ENCODE assay signal across 11 cellular contexts in the genomic region with DNA sequence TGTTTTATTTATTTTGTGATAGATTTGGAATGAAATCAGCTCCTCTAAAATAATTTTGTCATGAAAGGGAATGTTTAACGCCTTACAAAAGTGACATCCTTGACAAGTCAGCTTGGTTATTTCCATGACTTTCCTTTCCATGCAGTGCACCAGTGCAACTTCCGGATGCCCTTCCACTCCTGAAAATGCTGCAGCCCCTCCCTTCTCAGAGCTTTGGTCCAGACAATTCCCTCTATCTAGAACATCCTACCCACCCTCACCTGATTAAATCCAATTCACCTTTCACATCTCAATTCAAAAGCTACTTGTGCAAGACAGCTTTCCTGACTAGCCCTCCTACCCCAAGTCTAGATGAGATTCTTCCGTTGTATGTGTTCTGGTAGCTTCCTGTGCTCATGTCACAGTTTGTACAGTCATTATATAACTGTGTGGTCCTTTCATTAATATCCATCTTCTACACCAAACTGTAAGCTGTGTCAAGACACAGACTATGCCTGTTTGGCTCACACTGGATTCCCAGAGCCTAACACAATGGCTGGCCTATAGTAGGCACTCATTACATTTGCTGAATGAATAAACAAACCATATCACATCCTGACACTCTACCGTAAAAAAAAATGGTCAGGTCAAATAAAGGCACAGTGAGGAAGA.
DNase-seq lines count a peak whose midpoint lies in the region; ATAC-seq and TF ChIP-seq lines count a peak whose summit lies in the region.
"Had no signal": no experiment of that assay in that cellular context is flagged by ENCODE, and none has a peak within 500 bp of the region (broad histone marks: within the 10 kb centered on the region; RNA-seq: fewer than 3 reads in every experiment).

No MANE protein-coding gene starts in this region.

- no peak for TF ChIP-seq POLR2A in thyroid gland (IDR thresholded peaks at IDR 0.05)

- H3K9ac ChIP-seq in Karpas-422 (ENCODE audit: low read length), result no peak overlapping the region

- 81 to 82% methylated on average over 4 of the region's 4 CpGs for WGBS in thyroid gland, 2 donors

- intact Hi-C loops in dorsolateral prefrontal cortex (cut with DNase I), result loop anchor here in 1 of 2 donors (5.0 kb wide), 1 partner anchor 69 kb away; no protein-coding TSS in a partner anchor
- intact Hi-C loops in thyroid gland (cut with DNase I), result no loop called here

- ATAC-seq in GM19452 (IDR thresholded peaks at IDR 0.05; ENCODE audit: unreplicated experiment), result peak; percentile 49
- ATAC-seq in HG03378 (IDR thresholded peaks at IDR 0.05; ENCODE audit: unreplicated experiment), result peak; percentile 59
- ATAC-seq in HG03159 (IDR thresholded peaks at IDR 0.05; ENCODE audit: unreplicated experiment), result no peak

- no peak overlapping the region for H3K4me2 ChIP-seq in Karpas-422 (ENCODE audit: low read depth, low read length, poor library complexity, severe bottlenecking)

- no peaks in the 10 kb centered on the region for H3K27me3 ChIP-seq in CD8-positive, alpha-beta memory T cell (ENCODE audit: insufficient read depth, low read length, poor library complexity, severe bottlenecking)
- H3K27me3 ChIP-seq in dorsolateral prefrontal cortex (no peaks in the 10 kb centered on the region), Karpas-422 (ENCODE audit: low read length) (no peaks in the 10 kb centered on the region), thyroid gland (no peaks in the 10 kb centered on the region)

- DNase-seq in CD8-positive, alpha-beta memory T cell, result peak in 2 of 5 donors; percentile 30 to 34
- no peak for DNase-seq in dorsolateral prefrontal cortex
- DNase-seq in Karpas-422, result no peak
- no peak for DNase-seq in thyroid gland
- no peak for DNase-seq in effector CD4-positive, alpha-beta T cell
- DNase-seq: activated CD4-positive, CD25-positive, alpha-beta regulatory T cell treated with anti-CD3 and anti-CD28 coated beads, Interleukin-2, amount 50 U/mL, for 72 hours; Calu3; stimulated activated CD4-positive, alpha-beta T cell treated with anti-CD3 and anti-CD28 coated beads, Interleukin-2, amount 100 ng/mL, for 48 hours had no signal

- CTCF ChIA-PET in CD8-positive, alpha-beta memory T cell (lab: Charles Lee), result interaction anchor here (0.6 to 2.8 kb wide), 12 partner anchors 10 to 74 kb away, joined by 3 to 13 read pairs (median 4); partner anchors contain the start of gene ANKRD44

- peak overlapping the region; percentile 45 to 83 (median 77) for H3K4me3 Mint-ChIP-seq in CD8-positive, alpha-beta memory T cell

- H3K36me3 Mint-ChIP-seq in CD8-positive, alpha-beta memory T cell, result peaks cover 0 to 9% (median 5%) of the 10 kb centered on the region in 3 donors

- H3K27ac Mint-ChIP-seq in CD8-positive, alpha-beta memory T cell, result peak overlapping the region; percentile 74 to 99 (median 94)

- no peaks in the 10 kb centered on the region for H3K9me3 Mint-ChIP-seq in CD8-positive, alpha-beta memory T cell

- no peaks in the 10 kb centered on the region for H3K9me3 ChIP-seq in CD8-positive, alpha-beta memory T cell (ENCODE audit: low read length)
- H3K9me3 ChIP-seq in Karpas-422 (ENCODE audit: low read length), result no peaks in the 10 kb centered on the region
- no peaks in the 10 kb centered on the region for H3K9me3 ChIP-seq in thyroid gland

- H3K9me2 ChIP-seq in Karpas-422 (replicated peaks; ENCODE audit: insufficient read depth, low read length), result no peaks in the 10 kb centered on the region

- H3K79me2 ChIP-seq in Karpas-422 (ENCODE audit: low read length), result peaks cover 93% of the 10 kb centered on the region

- no peak overlapping the region for H3K27ac ChIP-seq in CD8-positive, alpha-beta memory T cell (ENCODE audit: low read depth, low read length)
- peak overlapping the region in 37 of 59 donors; percentile 7 to 78 (median 58) for H3K27ac ChIP-seq in dorsolateral prefrontal cortex
- H3K27ac ChIP-seq in Karpas-422 (ENCODE audit: low read length), result no peak overlapping the region
- no peak overlapping the region for H3K27ac ChIP-seq in thyroid gland

- TF ChIP-seq CTCF in dorsolateral prefrontal cortex (IDR thresholded peaks at IDR 0.05 in 54 of 56, conservative IDR thresholded peaks at IDR 0.05 in 2 of 56; ENCODE audit: low read depth in 1 of 56, partially characterized antibody in 56 of 56), result no peak
- no peak for TF ChIP-seq CTCF in thyroid gland (IDR thresholded peaks at IDR 0.05)

- H3K4me1 ChIP-seq in CD8-positive, alpha-beta memory T cell (ENCODE audit: insufficient read depth, low read length), result peaks cover 95% of the 10 kb centered on the region
- H3K4me1 ChIP-seq in Karpas-422 (ENCODE audit: low read length) (peaks cover 61% of the 10 kb centered on the region), thyroid gland (no peaks in the 10 kb centered on the region)

- no peaks in the 10 kb centered on the region for H3K36me3 ChIP-seq in CD8-positive, alpha-beta memory T cell (ENCODE audit: insufficient read depth, low read length)
- H3K36me3 ChIP-seq in Karpas-422 (ENCODE audit: insufficient read depth, low read length) (no peaks in the 10 kb centered on the region; the same call in 1 of the 2 replicates), thyroid gland (no peaks in the 10 kb centered on the region)

- no peak overlapping the region for H2AFZ ChIP-seq in Karpas-422 (ENCODE audit: low read length)

- no peaks in the 10 kb centered on the region for H3K27me3 Mint-ChIP-seq in CD8-positive, alpha-beta memory T cell

- peak overlapping the region; percentile 11 for H3K4me3 ChIP-seq in CD8-positive, alpha-beta memory T cell (ENCODE audit: low read length)
- H3K4me3 ChIP-seq in dorsolateral prefrontal cortex (peak overlapping the region in 43 of 59 donors; percentile 1 to 62 (median 33)), Karpas-422 (ENCODE audit: low read length) (no peak overlapping the region), thyroid gland (replicated peaks in 1 of 3) (no peak overlapping the region)

- H4K20me1 ChIP-seq in Karpas-422 (ENCODE audit: insufficient read depth, low read depth, low read length), result no peaks in the 10 kb centered on the region

- H3K4me1 Mint-ChIP-seq in CD8-positive, alpha-beta memory T cell, result peaks cover 84 to 98% (median 93%) of the 10 kb centered on the region in 3 donors

- POLR2A ChIA-PET in CD8-positive, alpha-beta memory T cell (lab: Charles Lee), result interaction anchor here (0.6 to 2.4 kb wide), 10 partner anchors 14 to 105 kb away, joined by 3 to 13 read pairs (median 4); partner anchors contain the start of gene ANKRD44

Comparison
In these comparisons a context has a peak if more than half of its experiments do, and no peak if none do; other contexts are left out.
1. H3K27ac ChIP-seq: peak in dorsolateral prefrontal cortex (37 of 59); none in CD8-positive, alpha-beta memory T cell (single experiment), Karpas-422 (single experiment) and thyroid gland (0 of 3).
2. H3K4me3 ChIP-seq: peak in CD8-positive, alpha-beta memory T cell (single experiment) and dorsolateral prefrontal cortex (43 of 59); none in Karpas-422 (single experiment) and thyroid gland (0 of 3).